Comparison of ENCODE assay signal across 17 cellular contexts in genomic region chr20:63486300-63486855, GRCh38. TPM values are rescaled to one million over a fixed set of nuclear protein-coding genes. Genes with fewer than 3 reads are reported as not detected.
DNase-seq lines count a peak whose midpoint lies in the region; ATAC-seq, FAIRE-seq and TF ChIP-seq lines count a peak whose summit lies in the region.
"Had no signal": no experiment of that assay in that cellular context is flagged by ENCODE, and none has a peak within 500 bp of the region (broad histone marks: within the 10 kb centered on the region; RNA-seq: fewer than 3 reads in every experiment).

No MANE protein-coding gene starts in this region.

- no peak overlapping the region for H3K56ac ChIP-seq in H9 (ENCODE audit: insufficient read length, low read depth, low read length)

- TF ChIP-seq CTCF in HEK293 (tag by site-specific recombination; IDR thresholded peaks at IDR 0.05) (no peak), endothelial cell (IDR thresholded peaks at IDR 0.05; ENCODE audit: unreplicated experiment) (no peak), H9 (conservative IDR thresholded peaks at IDR 0.05) (no peak), foreskin keratinocyte (conservative IDR thresholded peaks at IDR 0.05) (no peak)

- no peak overlapping the region for H2BK20ac ChIP-seq in H9 (ENCODE audit: low read depth, low read length, poor library complexity, severe bottlenecking)

- H3K27ac Mint-ChIP-seq in endothelial cell (ENCODE audit: unreplicated experiment): peak overlapping the region; percentile 74
- no peak overlapping the region for H3K27ac Mint-ChIP-seq in H9
- H3K27ac Mint-ChIP-seq: CD4-positive, alpha-beta memory T cell had no signal

- CTCF ChIA-PET in HEK293 (lab: Yijun Ruan, JAX): no interaction called here

- no peak overlapping the region for H3K4me3 Mint-ChIP-seq in endothelial cell (ENCODE audit: unreplicated experiment)
- no peak overlapping the region for H3K4me3 Mint-ChIP-seq in H9
- H3K4me3 Mint-ChIP-seq: CD4-positive, alpha-beta memory T cell had no signal

- H3K4me1 Mint-ChIP-seq in endothelial cell (ENCODE audit: unreplicated experiment) (no peaks in the 10 kb centered on the region), H9 (peaks cover 7 to 22% of the 10 kb centered on the region in 2 experiments)

- no peak overlapping the region for H2BK5ac ChIP-seq in H9 (ENCODE audit: insufficient read length, low read length)

- no peaks in the 10 kb centered on the region for H3K9me3 ChIP-seq in HEK293 (ENCODE audit: control insufficient read depth, insufficient read depth, low read depth, low read length)
- no peaks in the 10 kb centered on the region for H3K9me3 ChIP-seq in H9 (ENCODE audit: control insufficient read depth, low read depth, low read length)

- no peaks in the 10 kb centered on the region; the same call in 1 of the 2 replicates for H3K27me3 ChIP-seq in H9 (ENCODE audit: insufficient read depth, low read length)
- H3K27me3 ChIP-seq in foreskin keratinocyte: peaks cover 60% of the 10 kb centered on the region

- peaks cover 0 to 27% of the 10 kb centered on the region in 2 experiments; a peak in 2 of 3 replicates for H3K36me3 ChIP-seq in HEK293 (ENCODE audit: control insufficient read depth in 2 of 2, insufficient read depth in 1 of 2, low read length in 2 of 2)

- H2AK5ac ChIP-seq in H9 (ENCODE audit: insufficient read length, low read length): no peak overlapping the region

- peak; percentile 22 for DNase-seq in NCI-H2171 treated with DMSO at 0.1 percent for 48 hours (lab: John Stamatoyannopoulos, UW)
- DNase-seq in NCI-H2171 (lab: John Stamatoyannopoulos, UW): no peak
- DNase-seq in endothelial cell (ENCODE audit: low spot score): no peak
- DNase-seq in urothelium cell line (ENCODE audit: low spot score): no peak
- DNase-seq in H9: no peak
- DNase-seq in foreskin keratinocyte: no peak
- no peak for DNase-seq in stimulated activated CD4-positive, alpha-beta T cell treated with anti-CD3 and anti-CD28 coated beads, Interleukin-2, amount 100 ng/mL, for 48 hours
- DNase-seq: ACHN; C1 segment of cervical spinal cord; CD4-positive, alpha-beta memory T cell; DMS53; GF-D8 had no signal

- no peak overlapping the region for H3K18ac ChIP-seq in H9 (ENCODE audit: insufficient read length, low read depth, low read length)

- H2BK12ac ChIP-seq in H9 (ENCODE audit: insufficient read length, low read depth, low read length): no peak overlapping the region

- H3K79me2 ChIP-seq in H9 (ENCODE audit: insufficient read depth, low read length): no peaks in the 10 kb centered on the region

- H3K27me3 Mint-ChIP-seq in endothelial cell (ENCODE audit: unreplicated experiment): peaks cover 4% of the 10 kb centered on the region
- peaks cover 49% of the 10 kb centered on the region for H3K27me3 Mint-ChIP-seq in H9 (ENCODE audit: low read depth)

- no peak overlapping the region for H3K9ac ChIP-seq in H9 (ENCODE audit: extremely low read depth, insufficient read length, low read length)

- H4K8ac ChIP-seq in H9 (replicated peaks; ENCODE audit: insufficient read length, low read depth, low read length): no peak overlapping the region

- POLR2A ChIA-PET in HEK293 (lab: Yijun Ruan, JAX): interaction anchor here (1.0 kb wide), 1 partner anchor 40 kb away, joined by 3 read pairs; no protein-coding TSS in a partner anchor

- no peaks in the 10 kb centered on the region for H3K79me1 ChIP-seq in H9 (ENCODE audit: insufficient read depth, low read depth, low read length, poor library complexity, severe bottlenecking)

- no peaks in the 10 kb centered on the region for H3K36me3 Mint-ChIP-seq in endothelial cell (ENCODE audit: low read depth, unreplicated experiment)
- H3K36me3 Mint-ChIP-seq in H9 (ENCODE audit: insufficient read depth in 1 of 3, low read depth in 3 of 3): peaks cover under 1 to 6% (median 2%) of the 10 kb centered on the region in 3 experiments
- H3K36me3 Mint-ChIP-seq: CD4-positive, alpha-beta memory T cell had no signal

- H3K23ac ChIP-seq in H9 (ENCODE audit: insufficient read length, low read depth, low read length): no peak overlapping the region

- no peak overlapping the region for H2BK15ac ChIP-seq in H9 (ENCODE audit: low read depth, low read length)

- H3K4ac ChIP-seq in H9 (ENCODE audit: low read depth, low read length): no peak overlapping the region

- H3K14ac ChIP-seq in H9 (ENCODE audit: insufficient read depth, low read length): no peak overlapping the region; the same call in 1 of the 2 replicates

- no peak overlapping the region for H4K91ac ChIP-seq in H9 (ENCODE audit: insufficient read length, low read depth, low read length)

- no peak overlapping the region for H2AFZ ChIP-seq in H9 (ENCODE audit: low read length)

- no peak overlapping the region for H2BK120ac ChIP-seq in H9 (ENCODE audit: low read depth, low read length, poor library complexity, severe bottlenecking)

- H3K27ac ChIP-seq in HEK293 (ENCODE audit: extremely low read depth, low read depth, low read length) (no peak overlapping the region), H9 (ENCODE audit: insufficient read length, low read depth, low read length) (no peak overlapping the region), foreskin keratinocyte (no peak overlapping the region)
- H3K27ac ChIP-seq: HL-60 had no signal

- ATAC-seq in foreskin keratinocyte: no peak
- ATAC-seq: K562 had no signal

- H3K9me3 Mint-ChIP-seq in endothelial cell (ENCODE audit: unreplicated experiment): no peaks in the 10 kb centered on the region
- peaks cover 2 to 3% of the 10 kb centered on the region in 2 experiments; a peak in 3 of 5 replicates for H3K9me3 Mint-ChIP-seq in H9

- no peak overlapping the region for H3T11ph ChIP-seq in H9 (ENCODE audit: low read length)

- FAIRE-seq in urothelium cell line (lab: Jason Lieb, UNC): peak; percentile 48
- FAIRE-seq: D721Med, K562 had no signal

- H3K4me3 ChIP-seq in HEK293 (ENCODE audit: low read depth, low read length): no peak overlapping the region
- H3K4me3 ChIP-seq: K562 had no signal

- peaks cover 6% of the 10 kb centered on the region for H3K4me1 ChIP-seq in HEK293 (ENCODE audit: control insufficient read depth, insufficient read depth, low read length)
- no peaks in the 10 kb centered on the region for H3K4me1 ChIP-seq in H9 (ENCODE audit: insufficient read depth, low read length)
- H3K4me1 ChIP-seq in foreskin keratinocyte: no peaks in the 10 kb centered on the region

- no peaks in the 10 kb centered on the region for H4K20me1 ChIP-seq in H9 (ENCODE audit: control insufficient read depth, insufficient read depth, insufficient read length)

- no peak overlapping the region for H4K5ac ChIP-seq in H9 (ENCODE audit: insufficient read length, low read depth, low read length)

- no CpG with 5 or more reads among the region's 17 CpGs for WGBS in H9 (ENCODE audit: extremely low coverage, insufficient read length, low lambda C conversion rate)

- H3K4me2 ChIP-seq in H9 (ENCODE audit: insufficient read depth, insufficient read length, low read length): no peak overlapping the region

- H3K23me2 ChIP-seq in H9 (ENCODE audit: insufficient read length, low read depth, low read length, poor library complexity, severe bottlenecking): no peaks in the 10 kb centered on the region

TF ChIP-seq in HEK293, 187 proteins besides CTCF, POLR2A, EP300 and RAD21 (continues in another document):
- TF ChIP-seq ZNF600 (tag by site-specific recombination; IDR thresholded peaks at IDR 0.05): peak; percentile 50; the same call in 1 of the 2 replicates
- TF ChIP-seq GLI2 (tag by site-specific recombination; IDR thresholded peaks at IDR 0.05; ENCODE audit: borderline replicate concordance, low read depth): no peak
- TF ChIP-seq GLIS1 (tag by site-specific recombination; IDR thresholded peaks at IDR 0.05): 0 out of 2 replicates have a peak, but pooled peaks have one; percentile 9
- TF ChIP-seq, protein P1, sequence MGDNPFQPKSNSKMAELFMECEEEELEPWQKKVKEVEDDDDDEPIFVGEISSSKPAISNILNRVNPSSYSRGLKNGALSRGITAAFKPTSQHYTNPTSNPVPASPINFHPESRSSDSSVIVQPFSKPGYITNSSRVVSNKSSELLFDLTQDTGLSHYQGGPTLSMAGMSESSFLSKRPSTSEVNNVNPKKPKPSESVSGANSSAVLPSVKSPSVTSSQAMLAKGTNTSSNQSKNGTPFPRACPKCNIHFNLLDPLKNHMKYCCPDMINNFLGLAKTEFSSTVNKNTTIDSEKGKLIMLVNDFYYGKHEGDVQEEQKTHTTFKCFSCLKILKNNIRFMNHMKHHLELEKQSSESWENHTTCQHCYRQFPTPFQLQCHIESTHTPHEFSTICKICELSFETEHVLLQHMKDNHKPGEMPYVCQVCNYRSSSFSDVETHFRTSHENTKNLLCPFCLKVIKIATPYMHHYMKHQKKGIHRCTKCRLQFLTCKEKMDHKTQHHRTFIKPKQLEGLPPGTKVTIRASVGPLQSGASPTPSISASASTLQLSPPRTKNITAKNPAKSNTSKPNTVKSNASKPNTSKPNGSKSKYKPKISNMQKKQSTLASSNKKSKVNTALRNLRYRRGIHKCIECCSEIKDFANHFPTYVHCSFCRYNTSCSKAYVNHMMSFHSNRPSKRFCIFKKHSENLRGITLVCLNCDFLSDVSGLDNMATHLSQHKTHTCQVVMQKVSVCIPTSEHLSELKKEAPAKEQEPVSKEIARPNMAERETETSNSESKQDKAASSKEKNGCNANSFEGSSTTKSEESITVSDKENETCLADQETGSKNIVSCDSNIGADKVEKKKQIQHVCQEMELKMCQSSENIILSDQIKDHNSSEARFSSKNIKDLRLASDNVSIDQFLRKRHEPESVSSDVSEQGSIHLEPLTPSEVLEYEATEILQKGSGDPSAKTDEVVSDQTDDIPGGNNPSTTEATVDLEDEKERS (tag by site-specific recombination; IDR thresholded peaks at IDR 0.05): peak; percentile 92; the same call in 1 of the 2 replicates
- TF ChIP-seq ZFP69B (tag by site-specific recombination; IDR thresholded peaks at IDR 0.05): 0 out of 2 replicates have a peak, but pooled peaks have one; percentile 38

RNA-seq across cellular contexts. Expression of gene EEF1A2, which starts 12.5 kb away (rescaled TPM):
- 0.31 TPM for total RNA-seq in endothelial cell (ENCODE audit: unreplicated experiment)
- 25.8 and 27.4 TPM in 2 replicates for total RNA-seq in H9 (2021)
- total RNA-seq in foreskin keratinocyte: 0.04 TPM in 1 of 2 replicates, not detected in the other
- 0.08 and 0.09 TPM in 2 replicates for polyA plus RNA-seq in foreskin keratinocyte
- polyA plus RNA-seq: CD4-positive, alpha-beta memory T cell had no signal

RNA-seq across cellular contexts. Expression of gene KCNQ2, which starts 13.9 kb away (rescaled TPM):
- total RNA-seq in endothelial cell (ENCODE audit: unreplicated experiment) (3.2 TPM), H9 (2021) (69.2 and 71.5 TPM in 2 replicates), foreskin keratinocyte (not detected in 2 replicates)
- polyA plus RNA-seq in foreskin keratinocyte: not detected in 2 replicates
- total RNA-seq: CD4-positive, alpha-beta memory T cell had no signal
- polyA plus RNA-seq: CD4-positive, alpha-beta memory T cell had no signal

RNA-seq across cellular contexts. Expression of gene PPDPF, which starts 34.2 kb away (rescaled TPM):
- 151 TPM for total RNA-seq in endothelial cell (ENCODE audit: unreplicated experiment)
- 149 and 153 TPM in 2 replicates for total RNA-seq in H9 (2021)
- 181 and 190 TPM in 2 replicates for total RNA-seq in foreskin keratinocyte
- polyA plus RNA-seq in foreskin keratinocyte: 575 and 701 TPM in 2 replicates

RNA-seq across cellular contexts. Expression of gene PTK6, which starts 50.8 kb away (rescaled TPM):
- total RNA-seq in endothelial cell (ENCODE audit: unreplicated experiment) (not detected), H9 (2021) (0.44 and 0.46 TPM in 2 replicates), foreskin keratinocyte (15.7 and 21.8 TPM in 2 replicates)
- 15.2 and 22.0 TPM in 2 replicates for polyA plus RNA-seq in foreskin keratinocyte
- total RNA-seq: CD4-positive, alpha-beta memory T cell; H4; K562 had no signal

Comparison
In these comparisons a context has a peak if more than half of its experiments do, and no peak if none do; other contexts are left out.
1. RNA of gene EEF1A2, which starts 12.5 kb away (total RNA-seq): 25.8 to 27.4 TPM in H9; 0.31 TPM in endothelial cell (single experiment) and 0.04 TPM in foreskin keratinocyte; every median in the first group is over 10 times any median in the second.
2. RNA of gene KCNQ2, which starts 13.9 kb away (total RNA-seq): 69.2 to 71.5 TPM in H9; 3.2 TPM in endothelial cell (single experiment) and not detected in foreskin keratinocyte; every median in the first group is over 10 times any median in the second.